9 cellular contexts compared by ENCODE assay signal in genomic region chr6:123803862-123804681, GRCh38. TPM values are rescaled to one million over a fixed set of nuclear protein-coding genes. Genes with fewer than 3 reads are reported as not detected.
DNase-seq lines count a peak whose midpoint lies in the region; ATAC-seq and TF ChIP-seq lines count a peak whose summit lies in the region.
"Had no signal": no experiment of that assay in that cellular context is flagged by ENCODE, and none has a peak within 500 bp of the region (broad histone marks: within the 10 kb centered on the region; RNA-seq: fewer than 3 reads in every experiment).

NKAIN2 (plus strand) TSS chr6:123803865.

- peak; percentile 28 for ATAC-seq in GM21737 (IDR thresholded peaks at IDR 0.05; ENCODE audit: unreplicated experiment)

- H3K9me3 ChIP-seq in cardiac muscle cell (ENCODE audit: low read depth) = no peaks in the 10 kb centered on the region

- H3K9me3 Mint-ChIP-seq in osteocyte (ENCODE audit: unreplicated experiment) = no peaks in the 10 kb centered on the region

- TF ChIP-seq CTCF in cardiac muscle cell (IDR thresholded peaks at IDR 0.05; ENCODE audit: low read depth, low read length) = no peak
- no peak for TF ChIP-seq CTCF in osteocyte (IDR thresholded peaks at IDR 0.05)

- H3K36me3 ChIP-seq in cardiac muscle cell = no peaks in the 10 kb centered on the region

- no peak within 1 kb of the TSS for H3K27ac ChIP-seq in cardiac muscle cell
- H3K27ac ChIP-seq: VCaP had no signal

- H3K4me1 ChIP-seq in cardiac muscle cell (ENCODE audit: low read depth) = no peaks in the 10 kb centered on the region

- peak within 1 kb of the TSS; percentile 56 for H3K4me3 ChIP-seq in GM08714 (ENCODE audit: low read length)
- peak within 1 kb of the TSS; percentile 84 for H3K4me3 ChIP-seq in cardiac muscle cell

- H3K36me3 Mint-ChIP-seq in osteocyte (ENCODE audit: unreplicated experiment) = no peaks in the 10 kb centered on the region

- DNase-seq in NCI-H1105 (lab: John Stamatoyannopoulos, UW) = peak; percentile 93
- peak; percentile 53 for DNase-seq in activated CD8-positive, alpha-beta memory T cell treated with anti-CD3 and anti-CD28 coated beads, Interleukin-2, amount 50 U/mL, for 48 hours
- peak in 1 of 2 donors; percentile 74 for DNase-seq in cardiac muscle cell (ENCODE audit: low read depth in 1 of 2, low spot score in 1 of 2)
- peak; percentile 85 for DNase-seq in osteocyte (ENCODE audit: extremely low spot score, unreplicated experiment)
- no peak for DNase-seq in SIG-M5 treated with dmso at 0.1 percent for 504 hours (lab: John Stamatoyannopoulos, UW; ENCODE audit: unreplicated experiment)
- no peak for DNase-seq in AML-193 (lab: John Stamatoyannopoulos, UW)

- peak within 1 kb of the TSS; percentile 96 for H3K4me3 Mint-ChIP-seq in osteocyte (ENCODE audit: unreplicated experiment)

- H3K27me3 Mint-ChIP-seq in osteocyte (ENCODE audit: unreplicated experiment) = no peaks in the 10 kb centered on the region

- H3K27me3 ChIP-seq in cardiac muscle cell = peaks cover 80% of the 10 kb centered on the region

- peaks cover 40% of the 10 kb centered on the region for H3K4me1 Mint-ChIP-seq in osteocyte (ENCODE audit: unreplicated experiment)

- H3K27ac Mint-ChIP-seq in osteocyte (ENCODE audit: unreplicated experiment) = peak within 1 kb of the TSS; percentile 90

RNA-seq across cellular contexts. Expression of gene NKAIN2, which starts in this region (rescaled TPM):
- total RNA-seq in cardiac muscle cell = not detected in 2 replicates
- 0.22 and 0.25 TPM in 2 replicates for polyA plus RNA-seq in cardiac muscle cell
- 17.8 and 28.0 TPM in 2 replicates for total RNA-seq in osteocyte

Comparison
In these comparisons a context has a peak if more than half of its experiments do, and no peak if none do; other contexts are left out.
1. RNA of gene NKAIN2 (total RNA-seq): 17.8 to 28.0 TPM in osteocyte; not detected in cardiac muscle cell; every median in the first group is over 10 times any median in the second.
2. DNase-seq: peak in NCI-H1105 (single experiment), activated CD8-positive, alpha-beta memory T cell treated with anti-CD3 and anti-CD28 coated beads, Interleukin-2, amount 50 U/mL, for 48 hours (single experiment) and osteocyte (single experiment); none in SIG-M5 treated with dmso at 0.1 percent for 504 hours (single experiment) and AML-193 (0 of 2).